15 cellular contexts compared by ENCODE assay signal in the genomic region with DNA sequence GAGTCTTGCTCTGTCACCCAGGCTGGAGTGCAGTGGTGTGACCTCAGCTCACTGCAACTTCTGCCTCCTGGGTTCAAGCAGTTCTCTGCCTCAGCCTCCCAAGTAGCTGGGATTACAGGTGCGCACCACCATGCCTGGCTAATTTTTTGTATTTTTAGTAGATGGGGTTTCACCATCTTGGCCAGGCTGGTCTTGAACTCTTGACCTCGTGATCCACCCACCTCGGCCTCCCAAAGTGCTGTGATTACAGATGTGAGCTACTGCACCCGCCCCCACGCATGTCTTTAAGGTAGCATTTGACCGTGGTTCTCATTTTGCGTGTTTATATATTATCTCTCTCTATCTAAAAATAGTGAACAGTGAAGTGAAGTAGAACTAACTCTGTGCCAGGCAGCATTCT. TPM values are rescaled to one million over a fixed set of nuclear protein-coding genes. Genes with fewer than 3 reads are reported as not detected.
DNase-seq lines count a peak whose midpoint lies in the region; ATAC-seq and TF ChIP-seq lines count a peak whose summit lies in the region.
"Not testable (repeated sequence)": the region's sequence is repeated elsewhere in the genome, so short reads cannot be mapped to it uniquely, and the experiment has no call there.
"Had no signal": no experiment of that assay in that cellular context is flagged by ENCODE, and none has a peak within 500 bp of the region (broad histone marks: within the 10 kb centered on the region; RNA-seq: fewer than 3 reads in every experiment).

No MANE protein-coding gene starts in this region.

- CTCF ChIA-PET in HEK293 (lab: Yijun Ruan, JAX): interaction anchor here (0.6 to 4.1 kb wide), 3 partner anchors 11 to 386 kb away, joined by 3 to 27 read pairs (median 3); no protein-coding TSS in a partner anchor
- CTCF ChIA-PET in WTC11 (lab: Charles Lee): not testable (repeated sequence)

- H3K4me3 ChIP-seq in BLaER1; HEK293 (ENCODE audit: low read depth, low read length): not testable (repeated sequence)

- H3K4me3 Mint-ChIP-seq in WTC11: peak overlapping the region; percentile 100
- peak overlapping the region; percentile 99 for H3K4me3 Mint-ChIP-seq in activated T-cell treated with anti-CD3 and anti-CD28 coated beads, Interleukin-2, amount 50 U/mL, for 4 hours
- H3K4me3 Mint-ChIP-seq in activated naive CD8-positive, alpha-beta T cell treated with anti-CD3 and anti-CD28 coated beads, Interleukin-2, amount 10 ng/mL, durations not matched to agents 7 days and 5 days: peak overlapping the region; percentile 49
- peak overlapping the region in 4 of 5 donors; percentile 44 to 96 (median 56) for H3K4me3 Mint-ChIP-seq in immature natural killer cell
- H3K4me3 Mint-ChIP-seq in osteocyte (ENCODE audit: unreplicated experiment): peak overlapping the region; percentile 39
- H3K4me3 Mint-ChIP-seq in type B pancreatic cell: peak overlapping the region; percentile 55

- peak overlapping the region; percentile 91; the same call in 1 of the 2 replicates for H3K4me2 ChIP-seq in BLaER1

- H3K4me1 Mint-ChIP-seq in WTC11: peaks cover 11% of the 10 kb centered on the region; the same call in 1 of the 2 replicates
- H3K4me1 Mint-ChIP-seq in activated T-cell treated with anti-CD3 and anti-CD28 coated beads, Interleukin-2, amount 50 U/mL, for 4 hours (ENCODE audit: low read depth): peaks cover 54% of the 10 kb centered on the region
- peaks cover 36% of the 10 kb centered on the region for H3K4me1 Mint-ChIP-seq in activated naive CD8-positive, alpha-beta T cell treated with anti-CD3 and anti-CD28 coated beads, Interleukin-2, amount 10 ng/mL, durations not matched to agents 7 days and 5 days
- peaks cover 56 to 73% of the 10 kb centered on the region in 2 donors for H3K4me1 Mint-ChIP-seq in immature natural killer cell
- H3K4me1 Mint-ChIP-seq in osteocyte (ENCODE audit: unreplicated experiment): peaks cover 40% of the 10 kb centered on the region
- H3K4me1 Mint-ChIP-seq in type B pancreatic cell (ENCODE audit: unreplicated experiment): peaks cover 22% of the 10 kb centered on the region

- not testable (repeated sequence) for H3K27ac Mint-ChIP-seq in WTC11; activated naive CD8-positive, alpha-beta T cell treated with anti-CD3 and anti-CD28 coated beads, Interleukin-2, amount 10 ng/mL, durations not matched to agents 7 days and 5 days; osteocyte (ENCODE audit: unreplicated experiment); type B pancreatic cell
- H3K27ac Mint-ChIP-seq in immature natural killer cell: peak overlapping the region; percentile 11 to 72 (median 50)

- H3K9ac ChIP-seq in BLaER1: not testable (repeated sequence)

- H3K36me3 ChIP-seq in BLaER1: peaks cover 60% of the 10 kb centered on the region
- H3K36me3 ChIP-seq in HEK293 (ENCODE audit: control insufficient read depth in 2 of 2, insufficient read depth in 1 of 2, low read length in 2 of 2): peaks cover 54 to 59% of the 10 kb centered on the region in 2 experiments

- H3K36me3 Mint-ChIP-seq in WTC11 (peaks cover 46% of the 10 kb centered on the region), immature natural killer cell (peaks cover 19 to 25% (median 20%) of the 10 kb centered on the region in 3 donors), osteocyte (ENCODE audit: unreplicated experiment) (peaks cover 35% of the 10 kb centered on the region), type B pancreatic cell (peaks cover 23% of the 10 kb centered on the region)
- peaks cover 39% of the 10 kb centered on the region for H3K36me3 Mint-ChIP-seq in activated T-cell treated with anti-CD3 and anti-CD28 coated beads, Interleukin-2, amount 50 U/mL, for 4 hours (ENCODE audit: insufficient read depth)
- H3K36me3 Mint-ChIP-seq in activated naive CD8-positive, alpha-beta T cell treated with anti-CD3 and anti-CD28 coated beads, Interleukin-2, amount 10 ng/mL, durations not matched to agents 7 days and 5 days: peaks cover 30% of the 10 kb centered on the region

- not testable (repeated sequence) for H3K27ac ChIP-seq in BLaER1; HEK293 (ENCODE audit: extremely low read depth, low read depth, low read length)

- TF ChIP-seq CTCF in HEK293 (tag by site-specific recombination; IDR thresholded peaks at IDR 0.05); WTC11 (IDR thresholded peaks at IDR 0.05); osteocyte (IDR thresholded peaks at IDR 0.05); type B pancreatic cell (conservative IDR thresholded peaks at IDR 0.05): not testable (repeated sequence)

- not testable (repeated sequence) for H3K27me3 Mint-ChIP-seq in WTC11 (ENCODE audit: low read depth); activated T-cell treated with anti-CD3 and anti-CD28 coated beads, Interleukin-2, amount 50 U/mL, for 4 hours (ENCODE audit: low read depth); activated naive CD8-positive, alpha-beta T cell treated with anti-CD3 and anti-CD28 coated beads, Interleukin-2, amount 10 ng/mL, durations not matched to agents 7 days and 5 days; osteocyte (ENCODE audit: unreplicated experiment); type B pancreatic cell
- peaks cover 10 to 17% (median 11%) of the 10 kb centered on the region in 3 donors for H3K27me3 Mint-ChIP-seq in immature natural killer cell (ENCODE audit: low read depth in 3 of 3)

- not testable (repeated sequence) for DNase-seq in WTC11 (ENCODE audit: low spot score); activated T-cell treated with anti-CD3 and anti-CD28 coated beads, Interleukin-2, amount 50 U/mL, for 4 hours; activated naive CD8-positive, alpha-beta T cell treated with anti-CD3 and anti-CD28 coated beads, Interleukin-2, amount 10 ng/mL, durations not matched to agents 7 days and 5 days; immature natural killer cell; osteocyte (ENCODE audit: extremely low spot score, unreplicated experiment); type B pancreatic cell (ENCODE audit: extremely low spot score, unreplicated experiment)

- H3K4me1 ChIP-seq in BLaER1: peaks cover 60% of the 10 kb centered on the region
- not testable (repeated sequence) for H3K4me1 ChIP-seq in HEK293 (ENCODE audit: control insufficient read depth, insufficient read depth, low read length)

- not testable (repeated sequence) for H3K9me3 Mint-ChIP-seq in WTC11; activated T-cell treated with anti-CD3 and anti-CD28 coated beads, Interleukin-2, amount 50 U/mL, for 4 hours; activated naive CD8-positive, alpha-beta T cell treated with anti-CD3 and anti-CD28 coated beads, Interleukin-2, amount 10 ng/mL, durations not matched to agents 7 days and 5 days; immature natural killer cell; osteocyte (ENCODE audit: unreplicated experiment); type B pancreatic cell

- POLR2A ChIA-PET in HEK293 (lab: Yijun Ruan, JAX): interaction anchor here (1.2 kb wide), 1 partner anchor 12 kb away, joined by 6 read pairs; no protein-coding TSS in a partner anchor
- POLR2A ChIA-PET in WTC11 (lab: Charles Lee): not testable (repeated sequence)
- POLR2A ChIA-PET in activated naive CD8-positive, alpha-beta T cell treated with anti-CD3 and anti-CD28 coated beads, Interleukin-2, amount 10 ng/mL, durations not matched to agents 7 days and 5 days (lab: Charles Lee): interaction anchor here (0.7 kb wide), 1 partner anchor 202 kb away, joined by 3 read pairs; no protein-coding TSS in a partner anchor

- H4K20me1 ChIP-seq in BLaER1: peaks cover 44% of the 10 kb centered on the region

- not testable (repeated sequence) for H3K27me3 ChIP-seq in BLaER1

- ATAC-seq in WTC11; activated T-cell treated with anti-CD3 and anti-CD28 coated beads, Interleukin-2, amount 50 U/mL, for 4 hours; activated naive CD8-positive, alpha-beta T cell treated with anti-CD3 and anti-CD28 coated beads, Interleukin-2, amount 10 ng/mL, durations not matched to agents 7 days and 5 days (ENCODE audit: low read depth): not testable (repeated sequence)

- H3K9me3 ChIP-seq in BLaER1; HEK293 (ENCODE audit: control insufficient read depth, insufficient read depth, low read depth, low read length): not testable (repeated sequence)

TF ChIP-seq in HEK293, 187 proteins besides CTCF, POLR2A, EP300 and RAD21:
- TF ChIP-seq EGR2 (tag by site-specific recombination; IDR thresholded peaks at IDR 0.05; ENCODE audit: low read depth): 0 out of 2 replicates have a peak, but pooled peaks have one; percentile 9
TF ChIP-seq in HEK293: peak in this region for 1; not testable (repeated sequence) for 186.

RNA-seq across cellular contexts. Expression of a gene that starts 2.3 kb away (rescaled TPM):
- total RNA-seq in WTC11 (2021): 337 to 343 TPM (median 340 TPM) in 3 replicates
- total RNA-seq in activated T-cell treated with anti-CD3 and anti-CD28 coated beads, Interleukin-2, amount 50 U/mL, for 4 hours: 100 to 1,000 TPM; 401 to 466 (median 411) TPM
- 100 to 1,000 TPM; 209 to 230 TPM for total RNA-seq in activated naive CD8-positive, alpha-beta T cell treated with anti-CD3 and anti-CD28 coated beads, Interleukin-2, amount 10 ng/mL, durations not matched to agents 7 days and 5 days
- 100 to 1,000 TPM; 400 to 579 (median 427) TPM for polyA plus RNA-seq in immature natural killer cell
- 263 and 264 TPM in 2 replicates for total RNA-seq in osteocyte
- 206 and 279 TPM in 2 replicates for total RNA-seq in type B pancreatic cell (ENCODE audit: low replicate concordance)

RNA-seq across cellular contexts. Expression of a gene that starts 23.2 kb away (rescaled TPM):
- total RNA-seq in WTC11 (2021) (0.11 to 0.14 TPM in 2 of 3 replicates, not detected in the other), osteocyte (not detected in 2 replicates), type B pancreatic cell (ENCODE audit: low replicate concordance) (0.39 and 3.8 TPM in 2 replicates)
- total RNA-seq in activated T-cell treated with anti-CD3 and anti-CD28 coated beads, Interleukin-2, amount 50 U/mL, for 4 hours: 100 to 1,000 TPM; 103 to 119 (median 113) TPM
- 1 to 10 TPM; 2.7 to 3.2 TPM for total RNA-seq in activated naive CD8-positive, alpha-beta T cell treated with anti-CD3 and anti-CD28 coated beads, Interleukin-2, amount 10 ng/mL, durations not matched to agents 7 days and 5 days
- 10 to 100 TPM in 2 of 3 donors, 1 to 10 TPM in 1; 6.5 to 21.9 (median 10.9) TPM for polyA plus RNA-seq in immature natural killer cell
- total RNA-seq: endodermal cell, HFFc6, mammary epithelial cell, OCI-LY7, prostate gland, SK-MEL-5 had no signal
- polyA plus RNA-seq: HepG2, mammary epithelial cell had no signal

Comparison
In these comparisons a context has a peak if more than half of its experiments do, and no peak if none do; other contexts are left out.
1. H3K4me3 Mint-ChIP-seq: peak in every context shown above with its lines; median percentile 100 in WTC11; 99 in activated T-cell treated with anti-CD3 and anti-CD28 coated beads, Interleukin-2, amount 50 U/mL, for 4 hours; 56 in immature natural killer cell; 55 in type B pancreatic cell; 49 in activated naive CD8-positive, alpha-beta T cell treated with anti-CD3 and anti-CD28 coated beads, Interleukin-2, amount 10 ng/mL, durations not matched to agents 7 days and 5 days; 39 in osteocyte.
2. RNA of a gene that starts 23.2 kb away (total RNA-seq): 103 to 119 TPM in activated T-cell treated with anti-CD3 and anti-CD28 coated beads, Interleukin-2, amount 50 U/mL, for 4 hours; 2.7 to 3.2 TPM in activated naive CD8-positive, alpha-beta T cell treated with anti-CD3 and anti-CD28 coated beads, Interleukin-2, amount 10 ng/mL, durations not matched to agents 7 days and 5 days, 0.39 to 3.8 TPM in type B pancreatic cell, 0.11 to 0.14 TPM in WTC11 and not detected in osteocyte; every median in the first group is over 10 times any median in the second.